Comparison of ENCODE assay signal across 1 cellular context in the genomic region with DNA sequence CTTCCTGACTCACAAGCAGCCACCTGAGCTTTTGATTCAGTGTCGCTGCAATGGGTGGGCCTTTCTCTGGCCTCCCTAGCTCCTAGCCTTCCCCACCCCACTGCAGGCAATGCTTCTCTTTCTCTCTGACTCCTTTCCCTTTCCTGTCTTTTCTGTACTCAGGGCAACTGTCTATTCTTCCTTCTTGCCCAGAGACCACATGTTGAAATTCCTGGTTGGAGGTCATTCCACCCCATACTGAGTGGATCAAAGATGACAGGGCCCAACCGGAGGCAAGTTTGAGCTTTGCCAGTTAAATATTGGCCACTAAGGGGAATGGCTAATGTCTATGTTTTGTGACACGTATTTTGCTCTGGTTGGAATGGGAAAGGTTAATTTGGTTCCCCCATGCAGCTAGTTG.
TF ChIP-seq lines count a peak whose summit lies in the region.

No MANE protein-coding gene starts in this region.

TF ChIP-seq in HepG2, 621 proteins besides CTCF, POLR2A, EP300 and RAD21 (continued from another document):
- peak; percentile 32; the same call in 1 of the 2 replicates for TF ChIP-seq MIER3 (CRISPR knock-in tag; IDR thresholded peaks at IDR 0.05; ENCODE audit: borderline replicate concordance)
- no peak for TF ChIP-seq ZBTB21 (CRISPR knock-in tag; IDR thresholded peaks at IDR 0.05)
- TF ChIP-seq SOX13 (IDR thresholded peaks at IDR 0.05), result no peak
- peak in 1 of 2 experiments; percentile 14; a peak in 1 of 4 replicates for TF ChIP-seq SOX13 (CRISPR knock-in tag; conservative IDR thresholded peaks at IDR 0.05 in 1 of 2, IDR thresholded peaks at IDR 0.05 in 1 of 2)
- TF ChIP-seq HDAC2 (CRISPR knock-in tag; IDR thresholded peaks at IDR 0.05), result peak; percentile 14; the same call in 1 of the 2 replicates
- TF ChIP-seq ZNF709 (CRISPR knock-in tag; IDR thresholded peaks at IDR 0.05), result no peak
- peak; percentile 14; the same call in 1 of the 2 replicates for TF ChIP-seq SALL1 (CRISPR knock-in tag; IDR thresholded peaks at IDR 0.05)
- TF ChIP-seq, protein P1, sequence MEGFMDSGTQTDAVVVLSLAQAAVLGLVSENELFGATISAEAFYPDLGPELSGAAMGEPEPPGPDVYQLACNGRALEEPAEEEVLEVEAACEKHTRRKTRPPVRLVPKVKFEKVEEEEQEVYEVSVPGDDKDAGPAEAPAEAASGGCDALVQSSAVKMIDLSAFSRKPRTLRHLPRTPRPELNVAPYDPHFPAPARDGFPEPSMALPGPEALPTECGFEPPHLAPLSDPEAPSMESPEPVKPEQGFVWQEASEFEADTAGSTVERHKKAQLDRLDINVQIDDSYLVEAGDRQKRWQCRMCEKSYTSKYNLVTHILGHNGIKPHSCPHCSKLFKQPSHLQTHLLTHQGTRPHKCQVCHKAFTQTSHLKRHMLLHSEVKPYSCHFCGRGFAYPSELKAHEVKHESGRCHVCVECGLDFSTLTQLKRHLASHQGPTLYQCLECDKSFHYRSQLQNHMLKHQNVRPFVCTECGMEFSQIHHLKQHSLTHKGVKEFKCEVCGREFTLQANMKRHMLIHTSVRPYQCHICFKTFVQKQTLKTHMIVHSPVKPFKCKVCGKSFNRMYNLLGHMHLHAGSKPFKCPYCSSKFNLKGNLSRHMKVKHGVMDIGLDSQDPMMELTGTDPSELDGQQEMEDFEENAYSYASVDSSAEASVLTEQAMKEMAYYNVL (CRISPR knock-in tag; IDR thresholded peaks at IDR 0.05; ENCODE audit: borderline replicate concordance), result peak; percentile 95
- TF ChIP-seq RXRB (CRISPR knock-in tag; IDR thresholded peaks at IDR 0.05; ENCODE audit: borderline replicate concordance), result peak; percentile 22; the same call in 1 of the 2 replicates
- TF ChIP-seq ZC3H4 (CRISPR knock-in tag; IDR thresholded peaks at IDR 0.05; ENCODE audit: borderline replicate concordance), result no peak
- peak; percentile 9; the same call in 1 of the 2 replicates for TF ChIP-seq RXRA (CRISPR knock-in tag; IDR thresholded peaks at IDR 0.05)
- TF ChIP-seq ZNF644 (CRISPR knock-in tag; IDR thresholded peaks at IDR 0.05; ENCODE audit: low read depth), result peak; percentile 59
- TF ChIP-seq ELF3 (CRISPR knock-in tag; IDR thresholded peaks at IDR 0.05), result 0 out of 2 replicates have a peak, but pooled peaks have one; percentile 22
- TF ChIP-seq, protein P2, sequence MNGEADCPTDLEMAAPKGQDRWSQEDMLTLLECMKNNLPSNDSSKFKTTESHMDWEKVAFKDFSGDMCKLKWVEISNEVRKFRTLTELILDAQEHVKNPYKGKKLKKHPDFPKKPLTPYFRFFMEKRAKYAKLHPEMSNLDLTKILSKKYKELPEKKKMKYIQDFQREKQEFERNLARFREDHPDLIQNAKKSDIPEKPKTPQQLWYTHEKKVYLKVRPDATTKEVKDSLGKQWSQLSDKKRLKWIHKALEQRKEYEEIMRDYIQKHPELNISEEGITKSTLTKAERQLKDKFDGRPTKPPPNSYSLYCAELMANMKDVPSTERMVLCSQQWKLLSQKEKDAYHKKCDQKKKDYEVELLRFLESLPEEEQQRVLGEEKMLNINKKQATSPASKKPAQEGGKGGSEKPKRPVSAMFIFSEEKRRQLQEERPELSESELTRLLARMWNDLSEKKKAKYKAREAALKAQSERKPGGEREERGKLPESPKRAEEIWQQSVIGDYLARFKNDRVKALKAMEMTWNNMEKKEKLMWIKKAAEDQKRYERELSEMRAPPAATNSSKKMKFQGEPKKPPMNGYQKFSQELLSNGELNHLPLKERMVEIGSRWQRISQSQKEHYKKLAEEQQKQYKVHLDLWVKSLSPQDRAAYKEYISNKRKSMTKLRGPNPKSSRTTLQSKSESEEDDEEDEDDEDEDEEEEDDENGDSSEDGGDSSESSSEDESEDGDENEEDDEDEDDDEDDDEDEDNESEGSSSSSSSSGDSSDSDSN (CRISPR knock-in tag; IDR thresholded peaks at IDR 0.05), result 0 out of 2 replicates have a peak, but pooled peaks have one; percentile 27
TF ChIP-seq in HepG2: peak in this region for 17.
